ENCODE assay signal across 16 cellular contexts in genomic region chr12:99418379-99418778, GRCh38.
"Had no signal": no experiment of that assay in that cellular context is flagged by ENCODE, and none has a peak within 500 bp of the region (broad histone marks: within the 10 kb centered on the region; RNA-seq: fewer than 3 reads in every experiment).

No MANE protein-coding gene starts in this region.

- H3K27me3 ChIP-seq: ascending aorta, esophagus muscularis mucosa, right lobe of liver, tibial artery, uterus had no signal

- H3K27ac ChIP-seq: ascending aorta, esophagus muscularis mucosa, left ventricle myocardium inferior, psoas muscle, right lobe of liver, tibial artery, uterus, WERI-Rb-1 had no signal

- H3K36me3 ChIP-seq: ascending aorta, esophagus muscularis mucosa, left ventricle myocardium inferior, right lobe of liver, tibial artery, uterus, WERI-Rb-1 had no signal

- ATAC-seq: activated CD8-positive, alpha-beta T cell treated with anti-CD3 and anti-CD28 coated beads for 36 hours; natural killer cell treated with Interleukin-12 subunit alpha and Interleukin-12 subunit beta and Interleukin-15 and Interleukin-18, amount 100 ng/mL, for 72 hours; psoas muscle; right lobe of liver; stimulated activated memory B cell treated with anti-CD40 and anti-IgM and Interleukin-4, amounts not matched to agents 10 μg/mL and 1 μg/mL and 100 μg/mL, for 72 hours had no signal

- H3K9me3 ChIP-seq: right lobe of liver, tibial artery had no signal

- H3K4me1 Mint-ChIP-seq: stimulated activated memory B cell treated with anti-CD40 and anti-IgM and Interleukin-4, amounts not matched to agents 10 μg/mL and 1 μg/mL and 100 μg/mL, for 72 hours had no signal

- H3K27ac Mint-ChIP-seq: activated CD8-positive, alpha-beta T cell treated with anti-CD3 and anti-CD28 coated beads for 36 hours; natural killer cell treated with Interleukin-12 subunit alpha and Interleukin-12 subunit beta and Interleukin-15 and Interleukin-18, amount 100 ng/mL, for 72 hours; stimulated activated memory B cell treated with anti-CD40 and anti-IgM and Interleukin-4, amounts not matched to agents 10 μg/mL and 1 μg/mL and 100 μg/mL, for 72 hours had no signal

- DNase-seq: activated CD4-positive, alpha-beta T cell treated with anti-CD3 and anti-CD28 coated beads for 4 hours; activated CD8-positive, alpha-beta memory T cell treated with anti-CD3 and anti-CD28 coated beads, Interleukin-2, amount 50 U/mL, for 48 hours; activated CD8-positive, alpha-beta T cell treated with anti-CD3 and anti-CD28 coated beads for 36 hours; activated naive CD4-positive, alpha-beta T cell; foreskin fibroblast; left ventricle myocardium inferior; mesenchymal stem cell; psoas muscle; right lobe of liver; tibial artery; uterus; WERI-Rb-1 had no signal

- H3K27me3 Mint-ChIP-seq: activated CD8-positive, alpha-beta T cell treated with anti-CD3 and anti-CD28 coated beads for 36 hours; natural killer cell treated with Interleukin-12 subunit alpha and Interleukin-12 subunit beta and Interleukin-15 and Interleukin-18, amount 100 ng/mL, for 72 hours; stimulated activated memory B cell treated with anti-CD40 and anti-IgM and Interleukin-4, amounts not matched to agents 10 μg/mL and 1 μg/mL and 100 μg/mL, for 72 hours had no signal

- H3K4me1 ChIP-seq: ascending aorta, esophagus muscularis mucosa, left ventricle myocardium inferior, psoas muscle, right lobe of liver, tibial artery, uterus had no signal

- H3K4me3 Mint-ChIP-seq: activated CD8-positive, alpha-beta T cell treated with anti-CD3 and anti-CD28 coated beads for 36 hours; natural killer cell treated with Interleukin-12 subunit alpha and Interleukin-12 subunit beta and Interleukin-15 and Interleukin-18, amount 100 ng/mL, for 72 hours; stimulated activated memory B cell treated with anti-CD40 and anti-IgM and Interleukin-4, amounts not matched to agents 10 μg/mL and 1 μg/mL and 100 μg/mL, for 72 hours had no signal

- H3K4me3 ChIP-seq: ascending aorta, esophagus muscularis mucosa, left ventricle myocardium inferior, psoas muscle, right lobe of liver, tibial artery, uterus had no signal

- H3K36me3 Mint-ChIP-seq: natural killer cell treated with Interleukin-12 subunit alpha and Interleukin-12 subunit beta and Interleukin-15 and Interleukin-18, amount 100 ng/mL, for 72 hours; stimulated activated memory B cell treated with anti-CD40 and anti-IgM and Interleukin-4, amounts not matched to agents 10 μg/mL and 1 μg/mL and 100 μg/mL, for 72 hours had no signal
